1 cellular context compared by ENCODE assay signal in the genomic region with DNA sequence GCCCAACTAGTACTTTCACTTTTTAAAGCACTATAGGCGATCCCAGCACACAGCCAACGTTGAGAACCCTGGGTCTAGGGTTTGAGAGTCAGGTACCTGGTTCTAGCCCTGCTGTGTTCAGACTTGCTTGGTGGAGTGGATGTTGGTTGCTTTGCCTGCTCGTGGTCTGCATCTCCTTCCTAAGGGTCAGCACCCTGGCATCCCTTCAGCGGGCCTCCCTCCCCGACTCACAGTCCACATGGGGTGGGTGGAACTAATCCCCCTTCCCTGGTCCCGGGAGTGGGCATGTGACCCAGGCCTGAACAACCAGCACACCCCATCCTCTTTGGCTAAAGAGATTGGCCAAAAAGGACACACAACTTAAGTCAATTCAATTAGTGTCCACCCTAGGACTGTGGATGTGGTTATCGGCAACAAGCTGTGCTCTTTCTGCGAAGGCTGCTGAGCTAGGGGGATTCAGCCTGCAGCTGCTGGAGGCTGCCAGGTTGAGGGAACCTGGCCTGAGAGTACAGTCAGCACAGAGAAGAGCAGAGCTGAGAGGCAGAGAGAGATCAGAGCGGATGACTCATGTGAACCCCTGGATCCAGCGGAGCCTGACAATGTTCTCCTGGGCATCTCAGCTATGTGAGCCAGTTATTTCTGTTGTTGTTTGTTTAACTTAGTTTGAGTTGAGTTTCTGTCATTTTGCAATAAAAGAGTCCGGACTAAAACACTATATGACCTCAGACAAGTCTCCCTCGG.
TF ChIP-seq lines count a peak whose summit lies in the region.

No MANE protein-coding gene starts in this region.

TF ChIP-seq in SK-N-SH treated with all-trans-retinoic acid at 6 μM for 48 hours, 23 proteins besides CTCF, POLR2A, EP300 and RAD21 (continued from another document):
- TF ChIP-seq, protein P1, sequence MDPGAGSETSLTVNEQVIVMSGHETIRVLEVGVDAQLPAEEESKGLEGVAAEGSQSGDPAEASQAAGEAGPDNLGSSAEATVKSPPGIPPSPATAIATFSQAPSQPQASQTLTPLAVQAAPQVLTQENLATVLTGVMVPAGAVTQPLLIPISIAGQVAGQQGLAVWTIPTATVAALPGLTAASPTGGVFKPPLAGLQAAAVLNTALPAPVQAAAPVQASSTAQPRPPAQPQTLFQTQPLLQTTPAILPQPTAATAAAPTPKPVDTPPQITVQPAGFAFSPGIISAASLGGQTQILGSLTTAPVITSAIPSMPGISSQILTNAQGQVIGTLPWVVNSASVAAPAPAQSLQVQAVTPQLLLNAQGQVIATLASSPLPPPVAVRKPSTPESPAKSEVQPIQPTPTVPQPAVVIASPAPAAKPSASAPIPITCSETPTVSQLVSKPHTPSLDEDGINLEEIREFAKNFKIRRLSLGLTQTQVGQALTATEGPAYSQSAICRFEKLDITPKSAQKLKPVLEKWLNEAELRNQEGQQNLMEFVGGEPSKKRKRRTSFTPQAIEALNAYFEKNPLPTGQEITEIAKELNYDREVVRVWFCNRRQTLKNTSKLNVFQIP (CRISPR knock-in tag; IDR thresholded peaks at IDR 0.05; ENCODE audit: borderline replicate concordance, low read depth) = no peak
- TF ChIP-seq SNAI2 (CRISPR knock-in tag; IDR thresholded peaks at IDR 0.05) (no peak), PPARA (CRISPR knock-in tag; IDR thresholded peaks at IDR 0.05; ENCODE audit: borderline replicate concordance) (no peak), ZNF70 (CRISPR knock-in tag; IDR thresholded peaks at IDR 0.05) (no peak), ARNTL (CRISPR knock-in tag; IDR thresholded peaks at IDR 0.05; ENCODE audit: borderline replicate concordance, low read depth) (no peak), ZFP3 (CRISPR knock-in tag; IDR thresholded peaks at IDR 0.05) (no peak)
- TF ChIP-seq, protein P2, sequence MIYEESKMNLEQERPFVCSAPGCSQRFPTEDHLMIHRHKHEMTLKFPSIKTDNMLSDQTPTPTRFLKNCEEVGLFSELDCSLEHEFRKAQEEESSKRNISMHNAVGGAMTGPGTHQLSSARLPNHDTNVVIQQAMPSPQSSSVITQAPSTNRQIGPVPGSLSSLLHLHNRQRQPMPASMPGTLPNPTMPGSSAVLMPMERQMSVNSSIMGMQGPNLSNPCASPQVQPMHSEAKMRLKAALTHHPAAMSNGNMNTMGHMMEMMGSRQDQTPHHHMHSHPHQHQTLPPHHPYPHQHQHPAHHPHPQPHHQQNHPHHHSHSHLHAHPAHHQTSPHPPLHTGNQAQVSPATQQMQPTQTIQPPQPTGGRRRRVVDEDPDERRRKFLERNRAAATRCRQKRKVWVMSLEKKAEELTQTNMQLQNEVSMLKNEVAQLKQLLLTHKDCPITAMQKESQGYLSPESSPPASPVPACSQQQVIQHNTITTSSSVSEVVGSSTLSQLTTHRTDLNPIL (CRISPR knock-in tag; IDR thresholded peaks at IDR 0.05; ENCODE audit: low read depth) = no peak
- TF ChIP-seq, protein P3, sequence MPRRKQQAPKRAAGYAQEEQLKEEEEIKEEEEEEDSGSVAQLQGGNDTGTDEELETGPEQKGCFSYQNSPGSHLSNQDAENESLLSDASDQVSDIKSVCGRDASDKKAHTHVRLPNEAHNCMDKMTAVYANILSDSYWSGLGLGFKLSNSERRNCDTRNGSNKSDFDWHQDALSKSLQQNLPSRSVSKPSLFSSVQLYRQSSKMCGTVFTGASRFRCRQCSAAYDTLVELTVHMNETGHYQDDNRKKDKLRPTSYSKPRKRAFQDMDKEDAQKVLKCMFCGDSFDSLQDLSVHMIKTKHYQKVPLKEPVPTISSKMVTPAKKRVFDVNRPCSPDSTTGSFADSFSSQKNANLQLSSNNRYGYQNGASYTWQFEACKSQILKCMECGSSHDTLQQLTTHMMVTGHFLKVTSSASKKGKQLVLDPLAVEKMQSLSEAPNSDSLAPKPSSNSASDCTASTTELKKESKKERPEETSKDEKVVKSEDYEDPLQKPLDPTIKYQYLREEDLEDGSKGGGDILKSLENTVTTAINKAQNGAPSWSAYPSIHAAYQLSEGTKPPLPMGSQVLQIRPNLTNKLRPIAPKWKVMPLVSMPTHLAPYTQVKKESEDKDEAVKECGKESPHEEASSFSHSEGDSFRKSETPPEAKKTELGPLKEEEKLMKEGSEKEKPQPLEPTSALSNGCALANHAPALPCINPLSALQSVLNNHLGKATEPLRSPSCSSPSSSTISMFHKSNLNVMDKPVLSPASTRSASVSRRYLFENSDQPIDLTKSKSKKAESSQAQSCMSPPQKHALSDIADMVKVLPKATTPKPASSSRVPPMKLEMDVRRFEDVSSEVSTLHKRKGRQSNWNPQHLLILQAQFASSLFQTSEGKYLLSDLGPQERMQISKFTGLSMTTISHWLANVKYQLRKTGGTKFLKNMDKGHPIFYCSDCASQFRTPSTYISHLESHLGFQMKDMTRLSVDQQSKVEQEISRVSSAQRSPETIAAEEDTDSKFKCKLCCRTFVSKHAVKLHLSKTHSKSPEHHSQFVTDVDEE (CRISPR knock-in tag; IDR thresholded peaks at IDR 0.05) = no peak
